Comparison of ENCODE assay signal across 31 cellular contexts in genomic region chr20:48453477-48454093, GRCh38.
"Had no signal": no experiment of that assay in that cellular context is flagged by ENCODE, and none has a peak within 500 bp of the region (broad histone marks: within the 10 kb centered on the region; RNA-seq: fewer than 3 reads in every experiment).

No MANE protein-coding gene starts in this region.

- H3K9me3 ChIP-seq: ascending aorta, MG63, Peyer's patch had no signal

- H3K4me1 Mint-ChIP-seq: activated CD4-positive, alpha-beta memory T cell treated with anti-CD3 and anti-CD28 coated beads, Interleukin-2, amount 10 ng/mL, durations not matched to agents 7 days and 5 days; activated naive CD4-positive, alpha-beta T cell treated with anti-CD3 and anti-CD28 coated beads, Interleukin-2, amount 50 U/mL, for 24 hours; activated naive CD8-positive, alpha-beta T cell treated with anti-CD3 and anti-CD28 coated beads, Interleukin-2, amount 10 ng/mL, durations not matched to agents 7 days and 5 days had no signal

- ATAC-seq: activated T-cell treated with anti-CD3 and anti-CD28 coated beads, Interleukin-2, amount 50 U/mL, for 72 hours had no signal

- H3K9me3 Mint-ChIP-seq: activated CD4-positive, alpha-beta memory T cell treated with anti-CD3 and anti-CD28 coated beads, Interleukin-2, amount 10 ng/mL, durations not matched to agents 7 days and 5 days; activated naive CD4-positive, alpha-beta T cell treated with anti-CD3 and anti-CD28 coated beads, Interleukin-2, amount 50 U/mL, for 24 hours; activated T-cell treated with anti-CD3 and anti-CD28 coated beads, Interleukin-2, amount 50 U/mL, for 72 hours; activated T-helper 2 cell treated with anti-CD3 and anti-CD28 coated beads, Interferon-gamma antibody, Interleukin-2, Interleukin-4, amounts not matched to agents 10 μg/mL and 5 μg/mL and 100 μg/mL, durations not matched to agents 14 hours and 24 hours and 36 hours had no signal

- H3K4me1 ChIP-seq: ascending aorta, Peyer's patch had no signal

- H3K36me3 ChIP-seq: ascending aorta, MG63, Peyer's patch, WERI-Rb-1 had no signal

- H3K27me3 ChIP-seq: ascending aorta, MG63, Peyer's patch had no signal

- H3K4me3 ChIP-seq: ascending aorta, MG63, Peyer's patch had no signal

- H3K27ac ChIP-seq: ascending aorta, Peyer's patch, WERI-Rb-1 had no signal

- H3K27ac Mint-ChIP-seq: activated CD4-positive, alpha-beta memory T cell treated with anti-CD3 and anti-CD28 coated beads, Interleukin-2, amount 10 ng/mL, durations not matched to agents 7 days and 5 days; activated naive CD4-positive, alpha-beta T cell treated with anti-CD3 and anti-CD28 coated beads, Interleukin-2, amount 50 U/mL, for 24 hours; activated naive CD8-positive, alpha-beta T cell treated with anti-CD3 and anti-CD28 coated beads, Interleukin-2, amount 10 ng/mL, durations not matched to agents 7 days and 5 days; activated T-cell treated with anti-CD3 and anti-CD28 coated beads, Interleukin-2, amount 50 U/mL, for 72 hours; activated T-helper 2 cell treated with anti-CD3 and anti-CD28 coated beads, Interferon-gamma antibody, Interleukin-2, Interleukin-4, amounts not matched to agents 10 μg/mL and 5 μg/mL and 100 μg/mL, durations not matched to agents 14 hours and 24 hours and 36 hours had no signal

- H3K4me3 Mint-ChIP-seq: activated CD4-positive, alpha-beta memory T cell treated with anti-CD3 and anti-CD28 coated beads, Interleukin-2, amount 10 ng/mL, durations not matched to agents 7 days and 5 days; activated naive CD4-positive, alpha-beta T cell treated with anti-CD3 and anti-CD28 coated beads, Interleukin-2, amount 50 U/mL, for 24 hours; activated naive CD8-positive, alpha-beta T cell treated with anti-CD3 and anti-CD28 coated beads, Interleukin-2, amount 10 ng/mL, durations not matched to agents 7 days and 5 days; activated T-cell treated with anti-CD3 and anti-CD28 coated beads, Interleukin-2, amount 50 U/mL, for 72 hours had no signal

- H3K36me3 Mint-ChIP-seq: activated naive CD4-positive, alpha-beta T cell treated with anti-CD3 and anti-CD28 coated beads, Interleukin-2, amount 50 U/mL, for 24 hours; activated naive CD8-positive, alpha-beta T cell treated with anti-CD3 and anti-CD28 coated beads, Interleukin-2, amount 10 ng/mL, durations not matched to agents 7 days and 5 days had no signal

- DNase-seq: activated CD4-positive, alpha-beta memory T cell treated with anti-CD3 and anti-CD28 coated beads, Interleukin-2, amount 10 ng/mL, durations not matched to agents 7 days and 5 days; activated CD4-positive, alpha-beta T cell treated with anti-CD3 and anti-CD28 coated beads for 1 hour; activated CD4-positive, alpha-beta T cell treated with anti-CD3 and anti-CD28 coated beads for 48 hours; activated CD4-positive, CD25-positive, alpha-beta regulatory T cell; activated gamma-delta T cell; activated naive CD4-positive, alpha-beta T cell treated with Interleukin-2 at 50 U/mL for 16 hours; activated naive CD8-positive, alpha-beta T cell treated with anti-CD3 and anti-CD28 coated beads, Interleukin-2, amount 10 ng/mL, durations not matched to agents 7 days and 5 days; activated T-cell treated with anti-CD3 and anti-CD28 coated beads, Interleukin-2, amount 50 U/mL, for 1 hour; activated T-cell treated with anti-CD3 and anti-CD28 coated beads, Interleukin-2, amount 50 U/mL, for 72 hours; amygdala; caudate nucleus; Karpas-422; MG63; NCI-H1048; NCI-H1105 treated with DMSO at 0.1 percent for 48 hours; NCI-H1436; NCI-H1694; NCI-H1930; NCI-H2081 treated with DMSO at 0.1 percent for 48 hours; NCI-H226; NCI-H446 treated with DMSO at 0.1 percent for 48 hours; NCI-H524; NCI-H82; Peyer's patch; Right ventricle myocardium superior; RPMI8226; T1000; WERI-Rb-1 had no signal

- H3K27me3 Mint-ChIP-seq: activated CD4-positive, alpha-beta memory T cell treated with anti-CD3 and anti-CD28 coated beads, Interleukin-2, amount 10 ng/mL, durations not matched to agents 7 days and 5 days had no signal
